ENCODE assay signal across 28 cellular contexts in genomic region chr10:125766511-125766910, GRCh38. TPM values are rescaled to one million over a fixed set of nuclear protein-coding genes. Genes with fewer than 3 reads are reported as not detected.
"Had no signal": no experiment of that assay in that cellular context is flagged by ENCODE, and none has a peak within 500 bp of the region (broad histone marks: within the 10 kb centered on the region; RNA-seq: fewer than 3 reads in every experiment).

No MANE protein-coding gene starts in this region.

- ATAC-seq: stimulated activated effector memory CD8-positive, alpha-beta T cell treated with anti-CD3 and anti-CD28 coated beads, Interleukin-12 subunit alpha, Interleukin-12 subunit beta, amount 100 ng/mL, for 72 hours; stimulated activated memory B cell treated with anti-CD40 and anti-IgM and Interleukin-4, amounts not matched to agents 10 μg/mL and 1 μg/mL and 100 μg/mL, for 72 hours; stimulated activated naive B cell treated with anti-CD40 and anti-IgM and Interleukin-4, amounts not matched to agents 10 μg/mL and 1 μg/mL and 100 μg/mL, for 72 hours; stimulated activated naive CD8-positive, alpha-beta T cell treated with anti-CD3 and anti-CD28 coated beads, Interleukin-15, amount 100 ng/mL, for 72 hours; stimulated activated naive CD8-positive, alpha-beta T cell treated with anti-CD3 and anti-CD28 coated beads, Interleukin-15, Interleukin-2, amounts not matched to agents 100 U/mL and 50 U/mL, for 24 hours; upper lobe of right lung had no signal

- DNase-seq: stimulated activated CD4-positive, alpha-beta T cell treated with anti-CD3 and anti-CD28 coated beads, Interleukin-2, amount 100 ng/mL, for 48 hours; stimulated activated CD4-positive, alpha-beta T cell treated with anti-CD3 and anti-CD28 coated beads, Interleukin-4, amount 100 ng/mL, for 1 hour; stimulated activated CD4-positive, alpha-beta T cell treated with anti-CD3 and anti-CD28 coated beads, Interleukin-4, amount 100 ng/mL, for 24 hours; stimulated activated CD4-positive, alpha-beta T cell treated with anti-CD3 and anti-CD28 coated beads, Interleukin-4, amount 100 ng/mL, for 4 hours; stimulated activated CD8-positive, alpha-beta memory T cell treated with anti-CD3 and anti-CD28 coated beads, Interleukin-4, amount 100 ng/mL, for 48 hours; stimulated activated naive B cell treated with anti-CD40 and anti-IgM and Interleukin-4, amounts not matched to agents 10 μg/mL and 1 μg/mL and 100 μg/mL, for 72 hours; stimulated activated naive CD4-positive, alpha-beta T cell; stimulated activated naive CD4-positive, alpha-beta T cell treated with Interleukin-2 at 50 U/mL for 16 hours; stimulated activated naive CD8-positive, alpha-beta T cell treated with anti-CD3 and anti-CD28 coated beads, Interleukin-15, amount 100 ng/mL, for 72 hours; stimulated activated naive CD8-positive, alpha-beta T cell treated with anti-CD3 and anti-CD28 coated beads, Interleukin-15, Interleukin-2, amounts not matched to agents 100 U/mL and 50 U/mL, for 24 hours; stomach; substantia nigra; testis; thyroid gland; tibial artery; transverse colon; upper lobe of left lung; upper lobe of right lung; uterus had no signal

- H3K4me3 ChIP-seq: stomach, suprapubic skin, testis, thoracic aorta, thyroid gland, tibial artery, tibial nerve, transverse colon, upper lobe of left lung, upper lobe of right lung, uterus, vagina had no signal

- H3K4me1 ChIP-seq: suprapubic skin, testis, upper lobe of left lung, upper lobe of right lung, uterus, vagina had no signal

- H3K36me3 ChIP-seq: uterus had no signal

- H3K27ac ChIP-seq: stomach, suprapubic skin, testis, thoracic aorta, thyroid gland, tibial artery, tibial nerve, transverse colon, upper lobe of left lung, upper lobe of right lung, uterus, vagina had no signal

- H3K9me3 ChIP-seq: stomach, suprapubic skin, testis, thoracic aorta, thyroid gland, tibial artery, tibial nerve, transverse colon, upper lobe of left lung, upper lobe of right lung, uterus, vagina had no signal

- FAIRE-seq: urothelium cell line had no signal

- H3K27me3 ChIP-seq: stomach, suprapubic skin, testis, thyroid gland, tibial artery, tibial nerve, transverse colon, upper lobe of left lung, upper lobe of right lung, uterus, vagina had no signal

RNA-seq across cellular contexts. Expression of gene MMP21, which starts 9.1 kb away (rescaled TPM):
- total RNA-seq: thoracic aorta, upper lobe of right lung, ureter, vagina had no signal
- polyA plus RNA-seq: stomach, urinary bladder had no signal
